8 cellular contexts compared by ENCODE assay signal in genomic region chr17:61157246-61157887, GRCh38.
DNase-seq lines count a peak whose midpoint lies in the region; ATAC-seq and TF ChIP-seq lines count a peak whose summit lies in the region.

No MANE protein-coding gene starts in this region.

- H3K36me3 Mint-ChIP-seq in brain = no peaks in the 10 kb centered on the region

- H3K27me3 Mint-ChIP-seq in brain = peaks cover 3% of the 10 kb centered on the region

- peak overlapping the region; percentile 3 to 76 (median 64) for H3K4me3 Mint-ChIP-seq in brain

- DNase-seq in DMS153 (lab: John Stamatoyannopoulos, UW) (peak; percentile 69), NCI-H2081 treated with DMSO at 0.1 percent for 48 hours (lab: John Stamatoyannopoulos, UW) (peak; percentile 48), myocyte (ENCODE audit: low read depth) (peak; percentile 36), cerebellum (ENCODE audit: low spot score) (no peak)
- no peak for DNase-seq in stimulated activated CD4-positive, alpha-beta T cell treated with anti-CD3 and anti-CD28 coated beads, Interleukin-4, amount 100 ng/mL, for 1 hour

- no peaks in the 10 kb centered on the region for H3K9me3 Mint-ChIP-seq in brain

- peak overlapping the region in 4 of 5 experiments; percentile 32 to 76 (median 58) for H3K27ac Mint-ChIP-seq in brain

- ATAC-seq in GM21390 (IDR thresholded peaks at IDR 0.05; ENCODE audit: unreplicated experiment) (no peak), GM19455 (IDR thresholded peaks at IDR 0.05; ENCODE audit: unreplicated experiment) (no peak)

- TF ChIP-seq CTCF in brain (conservative IDR thresholded peaks at IDR 0.05) = no peak

- peaks cover 61% of the 10 kb centered on the region for H3K4me1 Mint-ChIP-seq in brain

Comparison
In these comparisons a context has a peak if more than half of its experiments do, and no peak if none do; other contexts are left out.
1. DNase-seq: peak in DMS153 (single experiment), NCI-H2081 treated with DMSO at 0.1 percent for 48 hours (single experiment) and myocyte (single experiment); none in cerebellum (single experiment) and stimulated activated CD4-positive, alpha-beta T cell treated with anti-CD3 and anti-CD28 coated beads, Interleukin-4, amount 100 ng/mL, for 1 hour (single experiment).